8 cellular contexts compared by ENCODE assay signal in genomic region chrX:148380614-148381561, GRCh38.
A peak's percentile ranks its signal among the peaks of the same experiment; 100 is the strongest.
DNase-seq lines count a peak whose midpoint lies in the region; ATAC-seq and TF ChIP-seq lines count a peak whose summit lies in the region.

No MANE protein-coding gene starts in this region.

- intact Hi-C loops in left ventricle myocardium inferior (cut with micrococcal nuclease) (no loop called here), right cardiac atrium (cut with DNase I) (no loop called here), activated B cell treated with CpG ODN at 0.5 μM for 24 hours (cut with micrococcal nuclease) (loop anchor here (1.0 to 2.0 kb wide), 6 partner anchors 36 to 906 kb away; no protein-coding TSS in a partner anchor), transverse colon (cut with DNase I; ENCODE audit: low total_unique reads) (no loop called here)

- H3K9me3 Mint-ChIP-seq in activated B cell treated with CpG ODN at 0.5 μM for 24 hours: no peaks in the 10 kb centered on the region

- CTCF ChIA-PET in activated B cell treated with CpG ODN at 0.5 μM for 24 hours (lab: Charles Lee): interaction anchor here (1.3 kb wide), 1 partner anchor 247 kb away, joined by 4 read pairs; no protein-coding TSS in a partner anchor

- no peaks in the 10 kb centered on the region for H3K36me3 Mint-ChIP-seq in activated B cell treated with CpG ODN at 0.5 μM for 24 hours (ENCODE audit: low read depth)

- H3K4me3 ChIP-seq in left ventricle myocardium inferior: peak overlapping the region; percentile 19
- no peak overlapping the region for H3K4me3 ChIP-seq in right cardiac atrium (ENCODE audit: low read length)
- no peak overlapping the region for H3K4me3 ChIP-seq in kidney epithelial cell (ENCODE audit: low read depth, low read length)
- H3K4me3 ChIP-seq in transverse colon: no peak overlapping the region
- H3K4me3 ChIP-seq in H7 (ENCODE audit: insufficient read depth, low read depth, low read length): no peak overlapping the region

- no peaks in the 10 kb centered on the region for H3K27me3 Mint-ChIP-seq in activated B cell treated with CpG ODN at 0.5 μM for 24 hours

- WGBS in right cardiac atrium: 44% methylated on average over 9 of the region's 9 CpGs
- WGBS in transverse colon (ENCODE audit: low coverage in 1 of 2), 2 donors: 40% methylated on average over 9 of the region's 9 CpGs; no CpG with 5 or more reads in 1 of the 2 donors

- POLR2A ChIA-PET in activated B cell treated with CpG ODN at 0.5 μM for 24 hours (lab: Charles Lee): interaction anchor here (1.1 kb wide), 1 partner anchor 79 kb away, joined by 3 read pairs; no protein-coding TSS in a partner anchor

- H3K4me1 Mint-ChIP-seq in activated B cell treated with CpG ODN at 0.5 μM for 24 hours: peaks cover 30% of the 10 kb centered on the region

- DNase-seq in left ventricle myocardium inferior (no peak), right cardiac atrium (no peak), activated B cell treated with CpG ODN at 0.5 μM for 24 hours (no peak), kidney epithelial cell (ENCODE audit: low read depth) (peak; percentile 21), transverse colon (peak; percentile 11), H7 (no peak), left lobe of liver (ENCODE audit: low spot score) (no peak)

- TF ChIP-seq CTCF in left ventricle myocardium inferior (IDR thresholded peaks at IDR 0.05; ENCODE audit: borderline replicate concordance) (no peak), activated B cell treated with CpG ODN at 0.5 μM for 24 hours (IDR thresholded peaks at IDR 0.05) (no peak), kidney epithelial cell (IDR thresholded peaks at IDR 0.05; ENCODE audit: insufficient read depth, low read length, poor library complexity, severe bottlenecking) (no peak), transverse colon (IDR thresholded peaks at IDR 0.05) (no peak)

- TF ChIP-seq POLR2A in transverse colon (IDR thresholded peaks at IDR 0.05): no peak

- H3K27ac Mint-ChIP-seq in activated B cell treated with CpG ODN at 0.5 μM for 24 hours: peak overlapping the region; percentile 88

- H3K4me1 ChIP-seq in left ventricle myocardium inferior (no peaks in the 10 kb centered on the region), right cardiac atrium (ENCODE audit: control insufficient read depth, insufficient read depth, low read length) (no peaks in the 10 kb centered on the region), transverse colon (no peaks in the 10 kb centered on the region)

- H3K4me3 Mint-ChIP-seq in activated B cell treated with CpG ODN at 0.5 μM for 24 hours: peak overlapping the region; percentile 83

- no peak overlapping the region for H3K27ac ChIP-seq in left ventricle myocardium inferior (replicated peaks)
- no peak overlapping the region for H3K27ac ChIP-seq in right cardiac atrium (ENCODE audit: low read length)
- no peak overlapping the region for H3K27ac ChIP-seq in transverse colon

- in situ Hi-C loops in transverse colon (cut with MboI; ENCODE audit: low pct_ligation_motif_present in 1 of 4, low pct_unique_long_range_greater_than_20kb in 1 of 4, low sequenced_read_pairs in 3 of 4): no loop called here

- H3K9me3 ChIP-seq in left ventricle myocardium inferior (replicated peaks): peaks cover 2% of the 10 kb centered on the region
- H3K9me3 ChIP-seq in right cardiac atrium (ENCODE audit: control insufficient read depth, low read length): no peaks in the 10 kb centered on the region
- H3K9me3 ChIP-seq in transverse colon: no peaks in the 10 kb centered on the region

- no peak for TF ChIP-seq EP300 in transverse colon (IDR thresholded peaks at IDR 0.05; ENCODE audit: low read depth)

- H3K36me3 ChIP-seq in left ventricle myocardium inferior (no peaks in the 10 kb centered on the region), kidney epithelial cell (ENCODE audit: control insufficient read depth, insufficient read depth, low read length) (no peaks in the 10 kb centered on the region), transverse colon (no peaks in the 10 kb centered on the region), H7 (replicated peaks; ENCODE audit: control insufficient read depth, insufficient read depth, low read length) (no peaks in the 10 kb centered on the region)

- ATAC-seq in right cardiac atrium (no peak), HG03439 (IDR thresholded peaks at IDR 0.05; ENCODE audit: unreplicated experiment) (peak; percentile 98), activated B cell treated with CpG ODN at 0.5 μM for 24 hours (ENCODE audit: low read depth) (peak; percentile 81), left lobe of liver (no peak)

- H3K27me3 ChIP-seq in left ventricle myocardium inferior (ENCODE audit: low read depth): no peaks in the 10 kb centered on the region
- H3K27me3 ChIP-seq in right cardiac atrium (ENCODE audit: control insufficient read depth, insufficient read depth): no peaks in the 10 kb centered on the region
- no peaks in the 10 kb centered on the region for H3K27me3 ChIP-seq in kidney epithelial cell (ENCODE audit: control insufficient read depth, insufficient read depth, low read length)
- no peaks in the 10 kb centered on the region for H3K27me3 ChIP-seq in transverse colon
- no peaks in the 10 kb centered on the region for H3K27me3 ChIP-seq in H7 (ENCODE audit: control insufficient read depth, insufficient read depth, low read length)

Comparison
In these comparisons a context has a peak if more than half of its experiments do, and no peak if none do; other contexts are left out.
1. DNase-seq: peak in kidney epithelial cell (single experiment) and transverse colon (single experiment); none in left ventricle myocardium inferior (single experiment), right cardiac atrium (0 of 3), activated B cell treated with CpG ODN at 0.5 μM for 24 hours (single experiment), H7 (single experiment) and left lobe of liver (single experiment).
2. ATAC-seq: peak in HG03439 (single experiment) and activated B cell treated with CpG ODN at 0.5 μM for 24 hours (single experiment); none in right cardiac atrium (0 of 2) and left lobe of liver (single experiment).